ENCODE assay signal across 1 cellular context in genomic region chr15:91254766-91255165, GRCh38.
TF ChIP-seq lines count a peak whose summit lies in the region.

No MANE protein-coding gene starts in this region.

TF ChIP-seq in GM23338, 12 proteins besides CTCF, POLR2A, EP300 and RAD21 (continued from another document):
- no peak for TF ChIP-seq ZNF462 (CRISPR knock-in tag; IDR thresholded peaks at IDR 0.05)
